In genomic region chr5:98104454-98105188, GRCh38 we compare ENCODE assay signal across 2 cellular contexts.
TF ChIP-seq lines count a peak whose summit lies in the region.

No MANE protein-coding gene starts in this region.

TF ChIP-seq in IMR-90, 13 proteins besides CTCF, POLR2A, EP300 and RAD21:
- TF ChIP-seq NFE2L2 (IDR thresholded peaks at IDR 0.05; ENCODE audit: low read depth, low read length) (no peak), MXI1 (IDR thresholded peaks at IDR 0.05; ENCODE audit: borderline replicate concordance, low read depth, low read length) (no peak), CEBPB (IDR thresholded peaks at IDR 0.05; ENCODE audit: low read depth, low read length) (no peak), FOS (IDR thresholded peaks at IDR 0.05; ENCODE audit: low read depth, low read length) (no peak), RCOR1 (IDR thresholded peaks at IDR 0.05; ENCODE audit: insufficient replicate concordance, low read length) (no peak), CHD1 (IDR thresholded peaks at IDR 0.05; ENCODE audit: low read depth, low read length) (no peak), SMC3 (IDR thresholded peaks at IDR 0.05; ENCODE audit: low read depth, low read length) (no peak), MAZ (IDR thresholded peaks at IDR 0.05; ENCODE audit: borderline replicate concordance, low read depth, low read length) (no peak), MAFK (IDR thresholded peaks at IDR 0.05; ENCODE audit: low read depth, low read length) (no peak)
- TF ChIP-seq, protein P1, sequence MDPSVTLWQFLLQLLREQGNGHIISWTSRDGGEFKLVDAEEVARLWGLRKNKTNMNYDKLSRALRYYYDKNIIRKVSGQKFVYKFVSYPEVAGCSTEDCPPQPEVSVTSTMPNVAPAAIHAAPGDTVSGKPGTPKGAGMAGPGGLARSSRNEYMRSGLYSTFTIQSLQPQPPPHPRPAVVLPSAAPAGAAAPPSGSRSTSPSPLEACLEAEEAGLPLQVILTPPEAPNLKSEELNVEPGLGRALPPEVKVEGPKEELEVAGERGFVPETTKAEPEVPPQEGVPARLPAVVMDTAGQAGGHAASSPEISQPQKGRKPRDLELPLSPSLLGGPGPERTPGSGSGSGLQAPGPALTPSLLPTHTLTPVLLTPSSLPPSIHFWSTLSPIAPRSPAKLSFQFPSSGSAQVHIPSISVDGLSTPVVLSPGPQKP (IDR thresholded peaks at IDR 0.05; ENCODE audit: borderline replicate concordance, low read depth, low read length) = no peak
- TF ChIP-seq, protein P2, sequence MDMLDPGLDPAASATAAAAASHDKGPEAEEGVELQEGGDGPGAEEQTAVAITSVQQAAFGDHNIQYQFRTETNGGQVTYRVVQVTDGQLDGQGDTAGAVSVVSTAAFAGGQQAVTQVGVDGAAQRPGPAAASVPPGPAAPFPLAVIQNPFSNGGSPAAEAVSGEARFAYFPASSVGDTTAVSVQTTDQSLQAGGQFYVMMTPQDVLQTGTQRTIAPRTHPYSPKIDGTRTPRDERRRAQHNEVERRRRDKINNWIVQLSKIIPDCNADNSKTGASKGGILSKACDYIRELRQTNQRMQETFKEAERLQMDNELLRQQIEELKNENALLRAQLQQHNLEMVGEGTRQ (IDR thresholded peaks at IDR 0.05; ENCODE audit: low read depth, low read length) = no peak

TF ChIP-seq in H1, 55 proteins besides CTCF, POLR2A, EP300 and RAD21:
- no peak for TF ChIP-seq POLR2AphosphoS5 (IDR thresholded peaks at IDR 0.05; ENCODE audit: low read depth, low read length)
